In the genomic region with DNA sequence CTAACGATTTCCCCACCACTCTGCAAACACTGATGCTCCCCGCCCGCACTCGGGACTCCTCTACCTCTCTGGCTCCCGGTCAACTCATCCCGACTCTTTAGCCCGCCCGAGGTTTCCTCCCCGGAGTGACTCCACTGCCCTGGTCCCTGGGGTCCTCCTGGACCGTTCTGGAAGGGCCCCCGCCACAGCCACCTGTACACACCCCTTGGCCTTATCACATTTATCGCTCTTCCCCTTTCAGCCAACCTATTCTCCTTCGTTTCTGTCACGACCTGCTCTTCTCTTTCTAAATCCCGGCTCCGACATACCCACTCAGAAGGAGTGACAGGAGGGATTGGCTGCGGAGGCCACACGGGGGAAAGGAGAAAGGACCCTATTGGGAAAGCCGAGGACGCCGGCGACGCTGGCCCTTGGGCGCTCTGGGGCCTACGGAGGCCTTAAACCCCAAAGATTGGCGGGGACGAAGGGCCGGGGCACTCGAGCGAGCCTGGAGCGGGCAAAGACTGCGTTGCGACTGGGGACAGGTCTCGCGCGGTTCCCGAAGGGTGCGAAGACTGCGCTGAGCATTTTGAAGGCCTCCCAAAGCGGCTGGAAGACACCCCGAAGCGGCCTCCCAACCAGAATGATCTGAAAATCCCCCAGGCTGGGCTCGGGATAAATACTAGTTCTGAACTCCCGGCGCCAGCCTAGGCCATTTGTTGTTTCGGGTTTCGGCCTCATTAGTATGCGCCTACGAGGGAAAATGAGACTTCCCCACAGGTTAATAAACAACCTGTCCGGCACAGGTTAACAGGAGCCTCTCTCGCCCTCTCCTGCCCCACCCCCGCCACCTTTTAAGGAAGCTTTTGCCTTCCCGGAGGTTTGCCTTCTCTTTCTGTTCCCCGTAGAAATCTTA, we compare ENCODE assay signal across 14 cellular contexts. TPM values are rescaled to one million over a fixed set of nuclear protein-coding genes. Genes with fewer than 3 reads are reported as not detected.
A peak's percentile ranks its signal among the peaks of the same experiment; 100 is the strongest.
DNase-seq lines count a peak whose midpoint lies in the region; ATAC-seq and TF ChIP-seq lines count a peak whose summit lies in the region.
"Had no signal": no experiment of that assay in that cellular context is flagged by ENCODE, and none has a peak within 500 bp of the region (broad histone marks: within the 10 kb centered on the region; RNA-seq: fewer than 3 reads in every experiment).

No MANE protein-coding gene starts in this region.

- peaks cover 10% of the 10 kb centered on the region for H3K9me3 Mint-ChIP-seq in T-helper 2 cell treated with Interferon-gamma antibody and Interleukin-4, amounts not matched to agents 5 μg/mL and 100 μg/mL, for 36 hours

- peaks cover 3% of the 10 kb centered on the region for H3K4me1 Mint-ChIP-seq in T-helper 2 cell treated with Interferon-gamma antibody and Interleukin-4, amounts not matched to agents 5 μg/mL and 100 μg/mL, for 36 hours (ENCODE audit: low read depth)

- no peak overlapping the region for H3K4me3 ChIP-seq in esophagus muscularis mucosa
- peak overlapping the region; percentile 84 for H3K4me3 ChIP-seq in psoas muscle
- H3K4me3 ChIP-seq: suprapubic skin had no signal

- ATAC-seq in HG03460 (IDR thresholded peaks at IDR 0.05; ENCODE audit: unreplicated experiment) = peak; percentile 59
- peak in 3 of 4 donors; percentile 12 to 42 (median 16) for ATAC-seq in psoas muscle
- ATAC-seq in HG02970 (IDR thresholded peaks at IDR 0.05; ENCODE audit: low FRiP score, unreplicated experiment) = no peak
- ATAC-seq: activated CD4-positive, CD25-positive, alpha-beta regulatory T cell treated with anti-CD3 and anti-CD28 coated beads, Interleukin-2, amount 50 U/mL, for 24 hours had no signal

- H3K36me3 ChIP-seq in esophagus muscularis mucosa = no peaks in the 10 kb centered on the region
- peaks cover 0 to 5% of the 10 kb centered on the region in 2 donors for H3K36me3 ChIP-seq in psoas muscle (ENCODE audit: insufficient read depth in 1 of 2, low read depth in 1 of 2)
- H3K36me3 ChIP-seq: suprapubic skin had no signal

- 10% methylated on average over 53 of the region's 54 CpGs for WGBS in esophagus muscularis mucosa
- 6 to 10% (median 9%) methylated on average over 53 to 54 of the region's 54 CpGs for WGBS in psoas muscle, 3 donors

- H3K4me1 ChIP-seq in esophagus muscularis mucosa (peaks cover 6 to 36% (median 23%) of the 10 kb centered on the region in 4 donors), psoas muscle (peaks cover 15% of the 10 kb centered on the region)

- DNase-seq in T-helper 2 cell treated with Interferon-gamma antibody and Interleukin-4, amounts not matched to agents 5 μg/mL and 100 μg/mL, for 36 hours (ENCODE audit: low spot score) = no peak
- DNase-seq in T-helper 2 cell = no peak
- DNase-seq in esophagus muscularis mucosa (ENCODE audit: extremely low spot score) = peak; percentile 78
- peak in 1 of 2 donors; percentile 64 for DNase-seq in psoas muscle
- no peak for DNase-seq in cardiac septum (ENCODE audit: low spot score)
- no peak for DNase-seq in superior temporal gyrus (ENCODE audit: extremely low spot score)
- DNase-seq: effector memory CD4-positive, alpha-beta T cell; hypothalamus; NCI-H2107; stimulated activated CD4-positive, alpha-beta T cell treated with anti-CD3 and anti-CD28 coated beads, Interleukin-4, amount 100 ng/mL, for 24 hours had no signal

- no peak for TF ChIP-seq EP300 in esophagus muscularis mucosa (IDR thresholded peaks at IDR 0.05)

- H3K27ac ChIP-seq in esophagus muscularis mucosa (replicated peaks in 1 of 4) (no peak overlapping the region), psoas muscle (peak overlapping the region; percentile 96)
- H3K27ac ChIP-seq: suprapubic skin had no signal

- TF ChIP-seq POLR2A in esophagus muscularis mucosa (IDR thresholded peaks at IDR 0.05; ENCODE audit: low read depth) = no peak

- peak overlapping the region; percentile 67 for H3K27ac Mint-ChIP-seq in T-helper 2 cell treated with Interferon-gamma antibody and Interleukin-4, amounts not matched to agents 5 μg/mL and 100 μg/mL, for 36 hours

- H3K36me3 Mint-ChIP-seq in T-helper 2 cell treated with Interferon-gamma antibody and Interleukin-4, amounts not matched to agents 5 μg/mL and 100 μg/mL, for 36 hours (ENCODE audit: low read depth) = peaks cover 2% of the 10 kb centered on the region

- intact Hi-C loops in esophagus muscularis mucosa (cut with DNase I) = no loop called here
- intact Hi-C loops in psoas muscle (cut with DNase I) = no loop called here
- intact Hi-C loops in cardiac septum (cut with DNase I) = no loop called here

- no peak overlapping the region for H3K4me3 Mint-ChIP-seq in T-helper 2 cell treated with Interferon-gamma antibody and Interleukin-4, amounts not matched to agents 5 μg/mL and 100 μg/mL, for 36 hours

- peaks cover 70% of the 10 kb centered on the region for H3K27me3 Mint-ChIP-seq in T-helper 2 cell treated with Interferon-gamma antibody and Interleukin-4, amounts not matched to agents 5 μg/mL and 100 μg/mL, for 36 hours (ENCODE audit: low read depth)

- peaks cover 7 to 100% (median 82%) of the 10 kb centered on the region in 4 donors for H3K27me3 ChIP-seq in esophagus muscularis mucosa
- peaks cover 0 to 40% (median 3%) of the 10 kb centered on the region in 3 donors for H3K27me3 ChIP-seq in psoas muscle (ENCODE audit: insufficient read depth in 3 of 3, low read length in 2 of 3)

- TF ChIP-seq CTCF in esophagus muscularis mucosa (IDR thresholded peaks at IDR 0.05) = no peak
- TF ChIP-seq CTCF in psoas muscle (IDR thresholded peaks at IDR 0.05) = no peak

- H3K9me3 ChIP-seq in esophagus muscularis mucosa (peaks cover 0 to 7% (median 0%) of the 10 kb centered on the region in 4 donors), psoas muscle (no peaks in the 10 kb centered on the region)
- H3K9me3 ChIP-seq: suprapubic skin had no signal

RNA-seq across cellular contexts. Expression of a gene that starts 9.2 kb away (rescaled TPM):
- not detected for total RNA-seq in esophagus muscularis mucosa
- 10 to 100 TPM in 1 of 4 donors, 1 to 10 TPM in 2, under 1 TPM in 1; 0.60 to 14.4 (median 5.4) TPM for total RNA-seq in psoas muscle
- polyA plus RNA-seq in psoas muscle = 10 to 100 TPM in 1 of 3 donors, 1 to 10 TPM in 1, under 1 TPM in 1; 0.76 to 11.2 (median 4.7) TPM
- total RNA-seq in cardiac septum = 0.16 TPM
